Comparison of ENCODE assay signal across 1 cellular context in genomic region chr17:8001976-8002645, GRCh38.
TF ChIP-seq lines count a peak whose summit lies in the region.

TSS of gene GUCY2D (plus strand) at chr17:8002615. CDS start at chr17:8003048, 433 bp downstream.

TF ChIP-seq in IMR-90, 13 proteins besides CTCF, POLR2A, EP300 and RAD21 (continued from another document):
- no peak for TF ChIP-seq USF2 (IDR thresholded peaks at IDR 0.05; ENCODE audit: low read depth, low read length)
- no peak for TF ChIP-seq CHD1 (IDR thresholded peaks at IDR 0.05; ENCODE audit: low read depth, low read length)
- no peak for TF ChIP-seq BHLHE40 (IDR thresholded peaks at IDR 0.05; ENCODE audit: low read depth, low read length)
- no peak for TF ChIP-seq NFE2L2 (IDR thresholded peaks at IDR 0.05; ENCODE audit: low read depth, low read length)
- TF ChIP-seq SMC3 (IDR thresholded peaks at IDR 0.05; ENCODE audit: low read depth, low read length): no peak
- no peak for TF ChIP-seq MXI1 (IDR thresholded peaks at IDR 0.05; ENCODE audit: borderline replicate concordance, low read depth, low read length)
- TF ChIP-seq CEBPB (IDR thresholded peaks at IDR 0.05; ENCODE audit: low read depth, low read length): no peak
- TF ChIP-seq MAFK (IDR thresholded peaks at IDR 0.05; ENCODE audit: low read depth, low read length): no peak
- no peak for TF ChIP-seq FOS (IDR thresholded peaks at IDR 0.05; ENCODE audit: low read depth, low read length)
